21 cellular contexts compared by ENCODE assay signal in genomic region chr18:13366541-13366940, GRCh38.
"Had no signal": no experiment of that assay in that cellular context is flagged by ENCODE, and none has a peak within 500 bp of the region (broad histone marks: within the 10 kb centered on the region; RNA-seq: fewer than 3 reads in every experiment).

No MANE protein-coding gene starts in this region.

- H3K36me3 Mint-ChIP-seq: activated CD8-positive, alpha-beta memory T cell treated with anti-CD3 and anti-CD28 coated beads, Interleukin-2, amount 10 ng/mL, durations not matched to agents 7 days and 5 days; activated naive CD4-positive, alpha-beta T cell treated with anti-CD3 and anti-CD28 coated beads, Interleukin-2, amount 50 U/mL, for 72 hours; stimulated activated naive B cell treated with anti-CD40 and anti-IgM and Interleukin-4, amounts not matched to agents 10 μg/mL and 1 μg/mL and 100 μg/mL, for 72 hours; T-cell had no signal

- H3K4me1 Mint-ChIP-seq: activated CD8-positive, alpha-beta memory T cell treated with anti-CD3 and anti-CD28 coated beads, Interleukin-2, amount 10 ng/mL, durations not matched to agents 7 days and 5 days had no signal

- H3K27ac Mint-ChIP-seq: activated CD4-positive, alpha-beta T cell treated with anti-CD3 and anti-CD28 coated beads, Interleukin-2, amount 10 ng/mL, durations not matched to agents 7 days and 5 days; activated CD8-positive, alpha-beta memory T cell treated with anti-CD3 and anti-CD28 coated beads, Interleukin-2, amount 10 ng/mL, durations not matched to agents 7 days and 5 days; stimulated activated naive B cell treated with anti-CD40 and anti-IgM and Interleukin-4, amounts not matched to agents 10 μg/mL and 1 μg/mL and 100 μg/mL, for 72 hours had no signal

- H3K27me3 Mint-ChIP-seq: activated CD4-positive, alpha-beta T cell treated with anti-CD3 and anti-CD28 coated beads, Interleukin-2, amount 10 ng/mL, durations not matched to agents 7 days and 5 days; naive thymus-derived CD8-positive, alpha-beta T cell; stimulated activated naive B cell treated with anti-CD40 and anti-IgM and Interleukin-4, amounts not matched to agents 10 μg/mL and 1 μg/mL and 100 μg/mL, for 72 hours; T-cell had no signal

- DNase-seq: activated CD4-positive, alpha-beta T cell treated with anti-CD3 and anti-CD28 coated beads, Interleukin-2, amount 10 ng/mL, durations not matched to agents 7 days and 5 days; activated CD8-positive, alpha-beta memory T cell treated with anti-CD3 and anti-CD28 coated beads, Interleukin-2, amount 10 ng/mL, durations not matched to agents 7 days and 5 days; activated effector memory CD4-positive, alpha-beta T cell treated with Interleukin-2 at 50 U/mL for 16 hours; activated T-cell treated with anti-CD3 and anti-CD28 coated beads, Interleukin-2, amount 50 U/mL, for 4 hours; heart left ventricle; kidney glomerular epithelial cell; left ventricle myocardium superior; mesenchymal stem cell; naive thymus-derived CD8-positive, alpha-beta T cell; sigmoid colon; spleen; stimulated activated naive B cell treated with anti-CD40 and anti-IgM and Interleukin-4, amounts not matched to agents 10 μg/mL and 1 μg/mL and 100 μg/mL, for 72 hours; T-cell; upper lobe of left lung had no signal

- H3K9me3 ChIP-seq: adrenal gland, breast epithelium, gastroesophageal sphincter, heart left ventricle, sigmoid colon, spleen, thoracic aorta, upper lobe of left lung had no signal

- H3K9me3 Mint-ChIP-seq: activated CD4-positive, alpha-beta T cell treated with anti-CD3 and anti-CD28 coated beads, Interleukin-2, amount 10 ng/mL, durations not matched to agents 7 days and 5 days; activated naive CD4-positive, alpha-beta T cell treated with anti-CD3 and anti-CD28 coated beads, Interleukin-2, amount 50 U/mL, for 72 hours; activated T-cell treated with anti-CD3 and anti-CD28 coated beads, Interleukin-2, amount 50 U/mL, for 4 hours; naive thymus-derived CD8-positive, alpha-beta T cell; stimulated activated naive B cell treated with anti-CD40 and anti-IgM and Interleukin-4, amounts not matched to agents 10 μg/mL and 1 μg/mL and 100 μg/mL, for 72 hours; T-cell had no signal

- ATAC-seq: activated CD4-positive, CD25-positive, alpha-beta regulatory T cell treated with anti-CD3 and anti-CD28 coated beads, Interleukin-2, amount 50 U/mL, for 24 hours; activated CD8-positive, alpha-beta memory T cell treated with anti-CD3 and anti-CD28 coated beads, Interleukin-2, amount 10 ng/mL, durations not matched to agents 7 days and 5 days; activated naive CD4-positive, alpha-beta T cell treated with anti-CD3 and anti-CD28 coated beads, Interleukin-2, amount 50 U/mL, for 72 hours; activated T-cell treated with anti-CD3 and anti-CD28 coated beads, Interleukin-2, amount 50 U/mL, for 4 hours; gastroesophageal sphincter; heart left ventricle; left ventricle myocardium superior; naive thymus-derived CD8-positive, alpha-beta T cell; SK-N-SH treated with all-trans-retinoic acid at 6 μM for 48 hours; stimulated activated naive B cell treated with anti-CD40 and anti-IgM and Interleukin-4, amounts not matched to agents 10 μg/mL and 1 μg/mL and 100 μg/mL, for 72 hours; T-cell had no signal

- H3K4me3 Mint-ChIP-seq: activated CD4-positive, alpha-beta T cell treated with anti-CD3 and anti-CD28 coated beads, Interleukin-2, amount 10 ng/mL, durations not matched to agents 7 days and 5 days; activated CD8-positive, alpha-beta memory T cell treated with anti-CD3 and anti-CD28 coated beads, Interleukin-2, amount 10 ng/mL, durations not matched to agents 7 days and 5 days; activated T-cell treated with anti-CD3 and anti-CD28 coated beads, Interleukin-2, amount 50 U/mL, for 4 hours; naive thymus-derived CD8-positive, alpha-beta T cell; stimulated activated naive B cell treated with anti-CD40 and anti-IgM and Interleukin-4, amounts not matched to agents 10 μg/mL and 1 μg/mL and 100 μg/mL, for 72 hours; T-cell had no signal
